8 cellular contexts compared by ENCODE assay signal in genomic region chr2:2613279-2614199, GRCh38.
DNase-seq lines count a peak whose midpoint lies in the region; ATAC-seq and TF ChIP-seq lines count a peak whose summit lies in the region.

No MANE protein-coding gene starts in this region.

- H3K27me3 Mint-ChIP-seq in CD4-positive, CD25-positive, alpha-beta regulatory T cell, result peaks cover 19% of the 10 kb centered on the region
- H3K27me3 Mint-ChIP-seq in neural crest cell (ENCODE audit: low read depth), result peaks cover 24% of the 10 kb centered on the region
- H3K27me3 Mint-ChIP-seq in stimulated activated naive CD8-positive, alpha-beta T cell treated with anti-CD3 and anti-CD28 coated beads, Interleukin-15, Interleukin-2, amounts not matched to agents 100 ng/mL and 50 ng/mL, for 24 hours, result peaks cover 5% of the 10 kb centered on the region

- H3K4me3 Mint-ChIP-seq in CD4-positive, CD25-positive, alpha-beta regulatory T cell, result peak overlapping the region; percentile 73 to 84 (median 79)
- peak overlapping the region; percentile 89 for H3K4me3 Mint-ChIP-seq in neural crest cell
- H3K4me3 Mint-ChIP-seq in stimulated activated naive CD8-positive, alpha-beta T cell treated with anti-CD3 and anti-CD28 coated beads, Interleukin-15, Interleukin-2, amounts not matched to agents 100 ng/mL and 50 ng/mL, for 24 hours, result peak overlapping the region; percentile 77

- H3K27ac Mint-ChIP-seq in CD4-positive, CD25-positive, alpha-beta regulatory T cell, result peak overlapping the region; percentile 33 to 88 (median 80)
- peak overlapping the region; percentile 59 for H3K27ac Mint-ChIP-seq in neural crest cell (ENCODE audit: unreplicated experiment)
- peak overlapping the region; percentile 47 for H3K27ac Mint-ChIP-seq in stimulated activated naive CD8-positive, alpha-beta T cell treated with anti-CD3 and anti-CD28 coated beads, Interleukin-15, Interleukin-2, amounts not matched to agents 100 ng/mL and 50 ng/mL, for 24 hours

- TF ChIP-seq CTCF in foreskin fibroblast (IDR thresholded peaks at IDR 0.05; ENCODE audit: low read depth, low read length) (no peak), neural crest cell (conservative IDR thresholded peaks at IDR 0.05) (no peak)

- H3K4me3 ChIP-seq in CD4-positive, CD25-positive, alpha-beta regulatory T cell (ENCODE audit: low read depth, low read length), result peak overlapping the region; percentile 48
- peak overlapping the region; percentile 17 to 50 for H3K4me3 ChIP-seq in foreskin fibroblast (ENCODE audit: low read depth in 1 of 2, low read length in 2 of 2)

- no peaks in the 10 kb centered on the region for H3K9me3 ChIP-seq in CD4-positive, CD25-positive, alpha-beta regulatory T cell (ENCODE audit: control insufficient read depth in 2 of 2, low read length in 2 of 2)

- H3K36me3 ChIP-seq in CD4-positive, CD25-positive, alpha-beta regulatory T cell (ENCODE audit: control insufficient read depth, insufficient read depth, low read length), result no peaks in the 10 kb centered on the region

- peak; percentile 65 to 93 (median 81) for DNase-seq in CD4-positive, CD25-positive, alpha-beta regulatory T cell
- DNase-seq in RPMI7951 (ENCODE audit: low read depth) (peak; percentile 96), foreskin fibroblast (peak; percentile 28 to 83), neural crest cell (ENCODE audit: low read depth, low spot score) (peak; percentile 83)
- peak; percentile 92 for DNase-seq in activated effector memory CD4-positive, alpha-beta T cell treated with anti-CD3 and anti-CD28 coated beads, Interleukin-2, amount 50 U/mL, for 16 hours

- peak overlapping the region; percentile 58 for H3K27ac ChIP-seq in CD4-positive, CD25-positive, alpha-beta regulatory T cell (ENCODE audit: insufficient read depth, low read length, poor library complexity, severe bottlenecking)

- peak; percentile 97 to 98 for ATAC-seq in CD4-positive, CD25-positive, alpha-beta regulatory T cell (ENCODE audit: low read depth in 2 of 2)
- ATAC-seq in GM19455 (IDR thresholded peaks at IDR 0.05; ENCODE audit: unreplicated experiment), result peak; percentile 99
- peak; percentile 100 for ATAC-seq in HG03575 (IDR thresholded peaks at IDR 0.05; ENCODE audit: extremely low read depth, insufficient number of reproducible peaks, low FRiP score, unreplicated experiment)

- peaks cover 0 to 9% (median 4%) of the 10 kb centered on the region in 7 donors for H3K9me3 Mint-ChIP-seq in CD4-positive, CD25-positive, alpha-beta regulatory T cell
- H3K9me3 Mint-ChIP-seq in neural crest cell, result peaks cover 10% of the 10 kb centered on the region
- H3K9me3 Mint-ChIP-seq in stimulated activated naive CD8-positive, alpha-beta T cell treated with anti-CD3 and anti-CD28 coated beads, Interleukin-15, Interleukin-2, amounts not matched to agents 100 ng/mL and 50 ng/mL, for 24 hours, result peaks cover 10% of the 10 kb centered on the region

- peaks cover 0 to 8% (median 0%) of the 10 kb centered on the region in 4 donors for H3K4me1 Mint-ChIP-seq in CD4-positive, CD25-positive, alpha-beta regulatory T cell
- peaks cover 15% of the 10 kb centered on the region for H3K4me1 Mint-ChIP-seq in neural crest cell
- peaks cover 11% of the 10 kb centered on the region for H3K4me1 Mint-ChIP-seq in stimulated activated naive CD8-positive, alpha-beta T cell treated with anti-CD3 and anti-CD28 coated beads, Interleukin-15, Interleukin-2, amounts not matched to agents 100 ng/mL and 50 ng/mL, for 24 hours (ENCODE audit: low read depth)

- no peaks in the 10 kb centered on the region for H3K36me3 Mint-ChIP-seq in CD4-positive, CD25-positive, alpha-beta regulatory T cell
- peaks cover 9% of the 10 kb centered on the region for H3K36me3 Mint-ChIP-seq in neural crest cell (ENCODE audit: low read depth)
- peaks cover 7% of the 10 kb centered on the region for H3K36me3 Mint-ChIP-seq in stimulated activated naive CD8-positive, alpha-beta T cell treated with anti-CD3 and anti-CD28 coated beads, Interleukin-15, Interleukin-2, amounts not matched to agents 100 ng/mL and 50 ng/mL, for 24 hours (ENCODE audit: low read depth)

- peaks cover 2% of the 10 kb centered on the region for H3K4me1 ChIP-seq in CD4-positive, CD25-positive, alpha-beta regulatory T cell (ENCODE audit: control insufficient read depth, insufficient read depth, low read length, poor library complexity, severe bottlenecking)

- H3K27me3 ChIP-seq in CD4-positive, CD25-positive, alpha-beta regulatory T cell (ENCODE audit: control insufficient read depth, insufficient read depth, low read length), result peaks cover 1% of the 10 kb centered on the region

Comparison
In these comparisons a context has a peak if more than half of its experiments do, and no peak if none do; other contexts are left out.
1. Peak in every context shown above with its lines: DNase-seq, ATAC-seq, H3K4me3 ChIP-seq and H3K27ac ChIP-seq.